Comparison of ENCODE assay signal across 8 cellular contexts in the genomic region with DNA sequence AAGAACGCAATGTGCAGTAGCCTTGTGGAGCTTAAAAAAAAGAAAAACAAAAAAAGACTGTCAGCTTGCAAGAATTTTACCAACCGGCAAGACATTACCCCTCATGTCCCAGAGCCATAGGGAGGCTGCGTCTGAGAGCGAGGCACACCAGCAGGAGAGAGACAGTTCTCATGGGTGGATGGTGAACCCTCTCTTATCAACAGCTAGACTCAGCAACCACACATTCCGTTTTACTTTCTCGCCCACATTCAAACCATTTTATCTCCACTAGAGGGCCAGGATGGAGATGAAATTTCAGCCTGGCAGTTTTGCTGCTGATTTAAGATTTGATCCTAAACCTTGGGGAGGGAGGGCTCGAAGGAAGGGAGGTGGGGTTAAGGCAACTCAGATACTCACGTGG.
A peak's percentile ranks its signal among the peaks of the same experiment; 100 is the strongest.
DNase-seq lines count a peak whose midpoint lies in the region; ATAC-seq and TF ChIP-seq lines count a peak whose summit lies in the region.

No MANE protein-coding gene starts in this region.

- DNase-seq in CD4-positive, CD25-positive, alpha-beta regulatory T cell = peak in 2 of 3 donors; percentile 36 to 79
- peak; percentile 42 for DNase-seq in H7
- peak in 12 of 34 experiments; percentile 3 to 26 (median 14) for DNase-seq in T-cell
- peak; percentile 69 for DNase-seq in dermis blood vessel endothelial cell
- DNase-seq in mesothelial cell of epicardium (ENCODE audit: low spot score in 2 of 2, unreplicated experiment in 2 of 2) = no peak
- no peak for DNase-seq in NCI-H345 (lab: John Stamatoyannopoulos, UW)
- no peak for DNase-seq in NCI-H1105 (lab: John Stamatoyannopoulos, UW)

- no peaks in the 10 kb centered on the region for H3K9me3 ChIP-seq in CD4-positive, CD25-positive, alpha-beta regulatory T cell (ENCODE audit: control insufficient read depth in 2 of 2, low read length in 2 of 2)

- H3K9me3 Mint-ChIP-seq in CD4-positive, CD25-positive, alpha-beta regulatory T cell = no peaks in the 10 kb centered on the region
- H3K9me3 Mint-ChIP-seq in T-cell (no peaks in the 10 kb centered on the region), mesothelial cell of epicardium (no peaks in the 10 kb centered on the region)

- CTCF ChIA-PET in T-cell (lab: Charles Lee) = interaction anchor here (0.6 to 1.8 kb wide), 13 partner anchors 9 to 257 kb away, joined by 3 to 11 read pairs (median 4); a partner anchor contains a TSS

- H3K4me1 Mint-ChIP-seq in CD4-positive, CD25-positive, alpha-beta regulatory T cell = peaks cover 31 to 72% (median 64%) of the 10 kb centered on the region in 4 donors
- H3K4me1 Mint-ChIP-seq in T-cell (peaks cover 60 to 69% (median 68%) of the 10 kb centered on the region in 3 donors), mesothelial cell of epicardium (peaks cover 41% of the 10 kb centered on the region)

- POLR2A ChIA-PET in T-cell (lab: Charles Lee) = interaction anchor here in 1 of 2 donors (0.6 to 0.7 kb wide), 3 partner anchors 91 to 245 kb away, joined by 3 read pairs; no protein-coding TSS in a partner anchor

- no peak overlapping the region for H3K4me3 ChIP-seq in CD4-positive, CD25-positive, alpha-beta regulatory T cell (ENCODE audit: low read depth, low read length)
- H3K4me3 ChIP-seq in H7 (ENCODE audit: insufficient read depth, low read depth, low read length) = no peak overlapping the region

- ATAC-seq in CD4-positive, CD25-positive, alpha-beta regulatory T cell (ENCODE audit: low read depth in 2 of 2) = peak; percentile 35 to 37
- ATAC-seq in T-cell (replicated peaks in 1 of 4) = peak; percentile 32 to 50 (median 40)
- ATAC-seq in HG02588 (IDR thresholded peaks at IDR 0.05; ENCODE audit: unreplicated experiment) = no peak

- peaks cover 15% of the 10 kb centered on the region for H3K36me3 ChIP-seq in CD4-positive, CD25-positive, alpha-beta regulatory T cell (ENCODE audit: control insufficient read depth, insufficient read depth, low read length)
- no peaks in the 10 kb centered on the region for H3K36me3 ChIP-seq in H7 (replicated peaks; ENCODE audit: control insufficient read depth, insufficient read depth, low read length)

- H3K4me3 Mint-ChIP-seq in CD4-positive, CD25-positive, alpha-beta regulatory T cell = peak overlapping the region in 3 of 4 donors; percentile 5 to 61 (median 57)
- H3K4me3 Mint-ChIP-seq in T-cell (peak overlapping the region in 1 of 3 donors; percentile 46), mesothelial cell of epicardium (no peak overlapping the region)

- peaks cover 46% of the 10 kb centered on the region for H3K4me1 ChIP-seq in CD4-positive, CD25-positive, alpha-beta regulatory T cell (ENCODE audit: control insufficient read depth, insufficient read depth, low read length, poor library complexity, severe bottlenecking)

- peaks cover 20% of the 10 kb centered on the region for H3K36me3 Mint-ChIP-seq in CD4-positive, CD25-positive, alpha-beta regulatory T cell
- peaks cover 23% of the 10 kb centered on the region for H3K36me3 Mint-ChIP-seq in T-cell
- no peaks in the 10 kb centered on the region for H3K36me3 Mint-ChIP-seq in mesothelial cell of epicardium

- peak; percentile 56 for TF ChIP-seq CTCF in mesothelial cell of epicardium (IDR thresholded peaks at IDR 0.05; ENCODE audit: unreplicated experiment)

- H3K27ac Mint-ChIP-seq in CD4-positive, CD25-positive, alpha-beta regulatory T cell = peak overlapping the region in 2 of 3 donors; percentile 86
- H3K27ac Mint-ChIP-seq in T-cell (peak overlapping the region; percentile 37 to 60), mesothelial cell of epicardium (no peak overlapping the region)

- peak overlapping the region; percentile 17 for H3K27ac ChIP-seq in CD4-positive, CD25-positive, alpha-beta regulatory T cell (ENCODE audit: insufficient read depth, low read length, poor library complexity, severe bottlenecking)

- no peaks in the 10 kb centered on the region for H3K27me3 ChIP-seq in CD4-positive, CD25-positive, alpha-beta regulatory T cell (ENCODE audit: control insufficient read depth, insufficient read depth, low read length)
- H3K27me3 ChIP-seq in H7 (ENCODE audit: control insufficient read depth, insufficient read depth, low read length) = no peaks in the 10 kb centered on the region

- no peaks in the 10 kb centered on the region for H3K27me3 Mint-ChIP-seq in CD4-positive, CD25-positive, alpha-beta regulatory T cell
- H3K27me3 Mint-ChIP-seq in T-cell (no peaks in the 10 kb centered on the region), mesothelial cell of epicardium (ENCODE audit: low read depth) (no peaks in the 10 kb centered on the region)

Comparison
In these comparisons a context has a peak if more than half of its experiments do, and no peak if none do; other contexts are left out.
1. DNase-seq: peak in CD4-positive, CD25-positive, alpha-beta regulatory T cell (2 of 3), H7 (single experiment) and dermis blood vessel endothelial cell (single experiment); none in mesothelial cell of epicardium (0 of 2), NCI-H345 (single experiment) and NCI-H1105 (single experiment).